ENCODE assay signal across 19 cellular contexts in genomic region chr1:42209516-42210370, GRCh38. TPM values are rescaled to one million over a fixed set of nuclear protein-coding genes. Genes with fewer than 3 reads are reported as not detected.
DNase-seq lines count a peak whose midpoint lies in the region; ATAC-seq and TF ChIP-seq lines count a peak whose summit lies in the region.
"Had no signal": no experiment of that assay in that cellular context is flagged by ENCODE, and none has a peak within 500 bp of the region (broad histone marks: within the 10 kb centered on the region; RNA-seq: fewer than 3 reads in every experiment).

No MANE protein-coding gene starts in this region.

- CTCF ChIA-PET in activated CD8-positive, alpha-beta T cell treated with anti-CD3 and anti-CD28 coated beads, Interleukin-2, amount 10 ng/mL, durations not matched to agents 7 days and 5 days (lab: Charles Lee): interaction anchor here (1.1 kb wide), 1 partner anchor 36 kb away, joined by 3 read pairs; no protein-coding TSS in a partner anchor

- H3K27me3 Mint-ChIP-seq in GM23338 (ENCODE audit: insufficient read depth, low read depth, poor library complexity): peaks cover 4% of the 10 kb centered on the region
- H3K27me3 Mint-ChIP-seq in mesothelial cell of epicardium (ENCODE audit: low read depth): no peaks in the 10 kb centered on the region
- H3K27me3 Mint-ChIP-seq in activated CD8-positive, alpha-beta T cell treated with anti-CD3 and anti-CD28 coated beads, Interleukin-2, amount 10 ng/mL, durations not matched to agents 7 days and 5 days (ENCODE audit: low read depth): no peaks in the 10 kb centered on the region

- no peak overlapping the region for H3K4me2 ChIP-seq in GM23338

- H3K36me3 Mint-ChIP-seq in GM23338 (ENCODE audit: low read depth) (peaks cover 6% of the 10 kb centered on the region; the same call in 1 of the 3 replicates), mesothelial cell of epicardium (peaks cover 44% of the 10 kb centered on the region)
- H3K36me3 Mint-ChIP-seq in activated CD8-positive, alpha-beta T cell treated with anti-CD3 and anti-CD28 coated beads, Interleukin-2, amount 10 ng/mL, durations not matched to agents 7 days and 5 days (ENCODE audit: low read depth): peaks cover 74% of the 10 kb centered on the region
- H3K36me3 Mint-ChIP-seq in activated naive CD4-positive, alpha-beta T cell treated with anti-CD3 and anti-CD28 coated beads, Interleukin-2, amount 50 U/mL, for 72 hours: peaks cover 28 to 62% of the 10 kb centered on the region in 2 donors

- H3K4me1 Mint-ChIP-seq in GM23338 (peaks cover 46% of the 10 kb centered on the region), mesothelial cell of epicardium (peaks cover 55% of the 10 kb centered on the region)
- H3K4me1 Mint-ChIP-seq in activated CD8-positive, alpha-beta T cell treated with anti-CD3 and anti-CD28 coated beads, Interleukin-2, amount 10 ng/mL, durations not matched to agents 7 days and 5 days (ENCODE audit: low read depth): peaks cover 7% of the 10 kb centered on the region

- no peaks in the 10 kb centered on the region for H3F3A ChIP-seq in GM23338 (replicated peaks; ENCODE audit: low read depth)

- H3K36me3 ChIP-seq in GM23338 (ENCODE audit: insufficient read depth): no peaks in the 10 kb centered on the region

- ATAC-seq in GM23338: peak; percentile 40
- no peak for ATAC-seq in activated CD8-positive, alpha-beta T cell treated with anti-CD3 and anti-CD28 coated beads, Interleukin-2, amount 10 ng/mL, durations not matched to agents 7 days and 5 days
- ATAC-seq in activated naive CD4-positive, alpha-beta T cell treated with anti-CD3 and anti-CD28 coated beads, Interleukin-2, amount 50 U/mL, for 72 hours: no peak
- ATAC-seq in GM18502 (IDR thresholded peaks at IDR 0.05; ENCODE audit: poor library complexity, unreplicated experiment): no peak
- ATAC-seq: GM12878, HCT116 had no signal

- no peak overlapping the region for H3K27ac ChIP-seq in GM23338 (ENCODE audit: low read depth)
- peak overlapping the region; percentile 61 for H3K27ac ChIP-seq in epithelial cell of prostate

- H3K27me3 ChIP-seq in GM23338 (ENCODE audit: insufficient read depth): no peaks in the 10 kb centered on the region

- POLR2A ChIA-PET in activated CD8-positive, alpha-beta T cell treated with anti-CD3 and anti-CD28 coated beads, Interleukin-2, amount 10 ng/mL, durations not matched to agents 7 days and 5 days (lab: Charles Lee): no interaction called here

- H2AFZ ChIP-seq in GM23338: no peak overlapping the region

- DNase-seq in GM23338 (ENCODE audit: low spot score): no peak
- DNase-seq in NCI-H82 treated with DMSO at 0.1 percent for 48 hours (lab: John Stamatoyannopoulos, UW; ENCODE audit: unreplicated experiment): peak; percentile 77
- DNase-seq in epithelial cell of prostate (ENCODE audit: low read depth, low spot score): no peak
- no peak for DNase-seq in mesothelial cell of epicardium (ENCODE audit: low spot score in 2 of 2, unreplicated experiment in 2 of 2)
- DNase-seq in activated CD8-positive, alpha-beta T cell treated with anti-CD3 and anti-CD28 coated beads, Interleukin-2, amount 10 ng/mL, durations not matched to agents 7 days and 5 days: no peak
- no peak for DNase-seq in activated naive CD4-positive, alpha-beta T cell treated with anti-CD3 and anti-CD28 coated beads, Interleukin-2, amount 50 U/mL, for 72 hours (ENCODE audit: low spot score in 2 of 2)
- no peak for DNase-seq in RKO (ENCODE audit: low spot score)
- DNase-seq: amniotic stem cell; head of caudate nucleus; midbrain; NCI-H2081 treated with DMSO at 0.1 percent for 48 hours; stimulated activated CD4-positive, alpha-beta T cell treated with anti-CD3 and anti-CD28 coated beads, Interleukin-4, amount 100 ng/mL, for 24 hours; stimulated activated CD8-positive, alpha-beta memory T cell treated with anti-CD3 and anti-CD28 coated beads, Interleukin-4, amount 100 ng/mL, for 48 hours had no signal

- H4K20me1 ChIP-seq in GM23338 (replicated peaks; ENCODE audit: insufficient read depth): peaks cover 20% of the 10 kb centered on the region

- H3K9me2 ChIP-seq in GM23338 (ENCODE audit: insufficient read depth): 0 out of 2 replicates have a peak, but pooled peaks cover 6% of the 10 kb centered on the region

- H3K27ac Mint-ChIP-seq in GM23338 (no peak overlapping the region), mesothelial cell of epicardium (peak overlapping the region; percentile 73)
- H3K27ac Mint-ChIP-seq in activated CD8-positive, alpha-beta T cell treated with anti-CD3 and anti-CD28 coated beads, Interleukin-2, amount 10 ng/mL, durations not matched to agents 7 days and 5 days: no peak overlapping the region
- H3K27ac Mint-ChIP-seq in activated naive CD4-positive, alpha-beta T cell treated with anti-CD3 and anti-CD28 coated beads, Interleukin-2, amount 50 U/mL, for 72 hours: no peak overlapping the region
- H3K27ac Mint-ChIP-seq: T-helper 1 cell treated with Interleukin-12 subunit alpha and Interleukin-12 subunit beta and Interleukin-4 antibody, amounts not matched to agents 30 μg/mL and 1 μg/mL, for 36 hours had no signal

- peaks cover 81% of the 10 kb centered on the region for H3K79me2 ChIP-seq in GM23338 (replicated peaks; ENCODE audit: insufficient read depth)

- H3K4me1 ChIP-seq in GM23338 (ENCODE audit: insufficient read depth): peaks cover 13% of the 10 kb centered on the region

- H3K4me3 Mint-ChIP-seq in GM23338: no peak overlapping the region
- H3K4me3 Mint-ChIP-seq in mesothelial cell of epicardium: no peak overlapping the region
- H3K4me3 Mint-ChIP-seq in activated CD8-positive, alpha-beta T cell treated with anti-CD3 and anti-CD28 coated beads, Interleukin-2, amount 10 ng/mL, durations not matched to agents 7 days and 5 days: no peak overlapping the region
- H3K4me3 Mint-ChIP-seq: T-helper 1 cell treated with Interleukin-12 subunit alpha and Interleukin-12 subunit beta and Interleukin-4 antibody, amounts not matched to agents 30 μg/mL and 1 μg/mL, for 36 hours had no signal

- H3K4me3 ChIP-seq in GM23338: no peak overlapping the region
- H3K4me3 ChIP-seq: GM12878 had no signal

- TF ChIP-seq CTCF in GM23338 (conservative IDR thresholded peaks at IDR 0.05; ENCODE audit: low read depth in 2 of 2): no peak
- no peak for TF ChIP-seq CTCF in mesothelial cell of epicardium (IDR thresholded peaks at IDR 0.05; ENCODE audit: unreplicated experiment)

- H3K9me3 Mint-ChIP-seq in GM23338 (no peaks in the 10 kb centered on the region), mesothelial cell of epicardium (peaks cover 29% of the 10 kb centered on the region)
- H3K9me3 Mint-ChIP-seq in activated CD8-positive, alpha-beta T cell treated with anti-CD3 and anti-CD28 coated beads, Interleukin-2, amount 10 ng/mL, durations not matched to agents 7 days and 5 days (ENCODE audit: insufficient read depth): peaks cover 22% of the 10 kb centered on the region
- H3K9me3 Mint-ChIP-seq in activated naive CD4-positive, alpha-beta T cell treated with anti-CD3 and anti-CD28 coated beads, Interleukin-2, amount 50 U/mL, for 72 hours: peaks cover 2 to 16% of the 10 kb centered on the region in 2 donors

TF ChIP-seq in GM23338, 12 proteins besides CTCF, POLR2A, EP300 and RAD21 (continues in another document):
- TF ChIP-seq ETS1 (IDR thresholded peaks at IDR 0.05): no peak

RNA-seq across cellular contexts. Expression of gene GUCA2A, which starts 45.2 kb away (rescaled TPM):
- total RNA-seq in GM23338 (2014; rRNA removed; shearing (Covaris generic)): not detected in 2 replicates
- not detected in 2 replicates for polyA plus RNA-seq in GM23338 (2016; fragmentation: Nextera tagmentation; extraction: Ambion mirVana)
- total RNA-seq in mesothelial cell of epicardium: not detected in 3 replicates
- not detected for total RNA-seq in activated CD8-positive, alpha-beta T cell treated with anti-CD3 and anti-CD28 coated beads, Interleukin-2, amount 10 ng/mL, durations not matched to agents 7 days and 5 days
- total RNA-seq in activated naive CD4-positive, alpha-beta T cell treated with anti-CD3 and anti-CD28 coated beads, Interleukin-2, amount 50 U/mL, for 72 hours: not detected
- total RNA-seq: activated CD8-positive, alpha-beta memory T cell treated with anti-CD3 and anti-CD28 coated beads for 36 hours; G401; GM12878 had no signal
- polyA plus RNA-seq: GM12878 had no signal

RNA-seq across cellular contexts. Expression of gene GUCA2B, which starts 56.5 kb away (rescaled TPM):
- not detected in 2 replicates for total RNA-seq in GM23338 (2014; rRNA removed; shearing (Covaris generic))
- not detected in 2 replicates for polyA plus RNA-seq in GM23338 (2016; fragmentation: Nextera tagmentation; extraction: Ambion mirVana)
- not detected in 3 replicates for total RNA-seq in mesothelial cell of epicardium
- total RNA-seq in activated CD8-positive, alpha-beta T cell treated with anti-CD3 and anti-CD28 coated beads, Interleukin-2, amount 10 ng/mL, durations not matched to agents 7 days and 5 days: not detected
- total RNA-seq in activated naive CD4-positive, alpha-beta T cell treated with anti-CD3 and anti-CD28 coated beads, Interleukin-2, amount 50 U/mL, for 72 hours: not detected
- total RNA-seq: activated CD8-positive, alpha-beta memory T cell treated with anti-CD3 and anti-CD28 coated beads for 36 hours; G401; GM12878 had no signal
- polyA plus RNA-seq: GM12878 had no signal
